In genomic region chr3:50572158-50572557, GRCh38 we compare ENCODE assay signal across 8 cellular contexts. TPM values are rescaled to one million over a fixed set of nuclear protein-coding genes. Genes with fewer than 3 reads are reported as not detected.
DNase-seq lines count a peak whose midpoint lies in the region; ATAC-seq and TF ChIP-seq lines count a peak whose summit lies in the region.

No MANE protein-coding gene starts in this region.

- H3K27ac Mint-ChIP-seq in CD8-positive, alpha-beta T cell, result peak overlapping the region; percentile 94
- H3K27ac Mint-ChIP-seq in HFFc6 (no peak overlapping the region), neural progenitor cell (no peak overlapping the region)

- no peak overlapping the region for H3K9ac ChIP-seq in neural progenitor cell

- peak overlapping the region; percentile 73 for H3K4me3 Mint-ChIP-seq in CD8-positive, alpha-beta T cell
- H3K4me3 Mint-ChIP-seq in HFFc6, result no peak overlapping the region
- H3K4me3 Mint-ChIP-seq in neural progenitor cell, result peak overlapping the region; percentile 38

- peak overlapping the region; percentile 16 for H3K4me3 ChIP-seq in CD8-positive, alpha-beta T cell (ENCODE audit: low read depth, low read length)
- no peak overlapping the region for H3K4me3 ChIP-seq in neural progenitor cell
- H3K4me3 ChIP-seq in stomach, result no peak overlapping the region

- H3K36me3 Mint-ChIP-seq in CD8-positive, alpha-beta T cell, result peaks cover 14% of the 10 kb centered on the region
- H3K36me3 Mint-ChIP-seq in HFFc6 (ENCODE audit: low read depth) (no peaks in the 10 kb centered on the region), neural progenitor cell (no peaks in the 10 kb centered on the region)

- DNase-seq in CD8-positive, alpha-beta T cell, result peak; percentile 62 to 88 (median 79)
- peak; percentile 51 for DNase-seq in HFFc6
- DNase-seq in RPMI7951 (ENCODE audit: low read depth), result peak; percentile 63
- DNase-seq in activated T-helper 1 cell treated with Interleukin-2 at 50 U/mL for 16 hours (ENCODE audit: low read depth), result peak; percentile 68
- DNase-seq in fibroblast of peridontal ligament (ENCODE audit: extremely low read depth), result peak; percentile 75
- DNase-seq in neural progenitor cell (ENCODE audit: low spot score), result peak; percentile 71
- peak; percentile 80 for DNase-seq in stomach

- POLR2A ChIA-PET in CD8-positive, alpha-beta T cell (lab: Charles Lee), result interaction anchor here (1.1 to 16.5 kb wide), 4 partner anchors 27 to 81 kb away, joined by 3 to 301 read pairs (median 44); partner anchors contain the start of genes CISH and MAPKAPK3

- intact Hi-C loops in CD8-positive, alpha-beta T cell (cut with DNase I, micrococcal nuclease), result loop anchor here (1.0 to 5.0 kb wide), 8 partner anchors 19 to 1100 kb away; partner anchors contain the start of gene TEX264 (in 1 of the 2)
- intact Hi-C loops in stomach (cut with DNase I; ENCODE audit: low total_unique reads), result loop anchor here (5.0 kb wide), 1 partner anchor 40 kb away; the partner anchor contains the start of gene CISH

- H3K9me3 Mint-ChIP-seq in CD8-positive, alpha-beta T cell, result no peaks in the 10 kb centered on the region
- H3K9me3 Mint-ChIP-seq in HFFc6, result no peaks in the 10 kb centered on the region
- H3K9me3 Mint-ChIP-seq in neural progenitor cell, result no peaks in the 10 kb centered on the region

- no peak for TF ChIP-seq EP300 in stomach (IDR thresholded peaks at IDR 0.05)

- no peak overlapping the region for H2AFZ ChIP-seq in neural progenitor cell (replicated peaks)

- H3K79me2 ChIP-seq in neural progenitor cell (ENCODE audit: low read depth), result peaks cover 10% of the 10 kb centered on the region

- TF ChIP-seq POLR2A in stomach (IDR thresholded peaks at IDR 0.05), result no peak

- peak; percentile 32 for ATAC-seq in CD8-positive, alpha-beta T cell
- ATAC-seq in HG03175 (IDR thresholded peaks at IDR 0.05; ENCODE audit: unreplicated experiment), result no peak

- peaks cover 24% of the 10 kb centered on the region for H3F3A ChIP-seq in neural progenitor cell (ENCODE audit: low read depth)

- peaks cover 73% of the 10 kb centered on the region for H3K4me1 Mint-ChIP-seq in CD8-positive, alpha-beta T cell (ENCODE audit: low read depth)
- H3K4me1 Mint-ChIP-seq in HFFc6 (ENCODE audit: low read depth) (peaks cover 21% of the 10 kb centered on the region), neural progenitor cell (peaks cover 19% of the 10 kb centered on the region)

- H3K4me1 ChIP-seq in CD8-positive, alpha-beta T cell (ENCODE audit: insufficient read depth, low read length), result peaks cover 87% of the 10 kb centered on the region
- H3K4me1 ChIP-seq in neural progenitor cell, result peaks cover 6% of the 10 kb centered on the region
- peaks cover 23 to 51% (median 34%) of the 10 kb centered on the region in 4 donors for H3K4me1 ChIP-seq in stomach

- peaks cover under 1% of the 10 kb centered on the region for H3K36me3 ChIP-seq in CD8-positive, alpha-beta T cell (ENCODE audit: insufficient read depth, low read length)
- H3K36me3 ChIP-seq in neural progenitor cell (no peaks in the 10 kb centered on the region), stomach (peaks cover 5 to 40% (median 29%) of the 10 kb centered on the region in 4 donors)

- WGBS in stomach, 5 donors, result 8 to 16% (median 14%) methylated on average over 1 of the region's 1 CpG; no CpG with 5 or more reads in 1 of the 5 donors

- no peaks in the 10 kb centered on the region for H3K9me3 ChIP-seq in CD8-positive, alpha-beta T cell (ENCODE audit: low read length)
- no peaks in the 10 kb centered on the region for H3K9me3 ChIP-seq in neural progenitor cell (ENCODE audit: low read depth)
- H3K9me3 ChIP-seq in stomach, result no peaks in the 10 kb centered on the region

- H3K27me3 Mint-ChIP-seq in CD8-positive, alpha-beta T cell (ENCODE audit: low read depth), result no peaks in the 10 kb centered on the region
- H3K27me3 Mint-ChIP-seq in HFFc6 (ENCODE audit: insufficient read depth) (peaks cover 3% of the 10 kb centered on the region), neural progenitor cell (ENCODE audit: insufficient read depth, low read depth) (peaks cover 9% of the 10 kb centered on the region)

- no peaks in the 10 kb centered on the region for H4K20me1 ChIP-seq in neural progenitor cell (ENCODE audit: low read depth)

- no peaks in the 10 kb centered on the region for H3K27me3 ChIP-seq in CD8-positive, alpha-beta T cell (ENCODE audit: insufficient read depth, low read length)
- H3K27me3 ChIP-seq in neural progenitor cell (peaks cover 2% of the 10 kb centered on the region), stomach (no peaks in the 10 kb centered on the region)

- H3K27ac ChIP-seq in CD8-positive, alpha-beta T cell (ENCODE audit: low read depth, low read length), result peak overlapping the region; percentile 7
- H3K27ac ChIP-seq in neural progenitor cell (no peak overlapping the region), stomach (peak overlapping the region in 4 of 5 donors; percentile 24 to 86 (median 38))

- CTCF ChIA-PET in CD8-positive, alpha-beta T cell (lab: Charles Lee), result interaction anchor here (0.6 to 21.5 kb wide), 20 partner anchors 9 to 855 kb away, joined by 3 to 968 read pairs (median 4); partner anchors contain the start of genes CISH and MAPKAPK3

- peak; percentile 82 for TF ChIP-seq CTCF in CD8-positive, alpha-beta T cell (IDR thresholded peaks at IDR 0.05)
- TF ChIP-seq CTCF in HFFc6 (IDR thresholded peaks at IDR 0.05) (peak; percentile 91), neural progenitor cell (IDR thresholded peaks at IDR 0.05) (peak; percentile 74), stomach (IDR thresholded peaks at IDR 0.05) (peak in 5 of 7 experiments; percentile 88 to 95 (median 90))

- H3K4me2 ChIP-seq in neural progenitor cell, result no peak overlapping the region

RNA-seq across cellular contexts. Expression of gene HEMK1, which starts 2.8 kb away (rescaled TPM):
- total RNA-seq in CD8-positive, alpha-beta T cell, result 10 to 100 TPM; 11.1 to 12.5 TPM
- 10 to 100 TPM; 17.9 to 20.7 (median 19.2) TPM for total RNA-seq in HFFc6 (2021; fragmentation: NEBNext Ultra II Directional; extraction: Animal tissue kit (Norgen Biotek cat#: 25700))
- 8.8 and 12.8 TPM in 2 replicates for total RNA-seq in RPMI7951 (2014; rRNA removed; shearing (Covaris generic))
- 9.3 and 20.8 TPM in 2 replicates for total RNA-seq in neural progenitor cell (ENCODE audit: low replicate concordance)
- total RNA-seq in stomach, result 10 to 100 TPM in 2 of 5 donors, 1 to 10 TPM in 3; 5.8 to 14.3 (median 6.4) TPM
- 10 to 100 TPM; 19.8 to 24.8 (median 20.0) TPM for polyA plus RNA-seq in stomach

RNA-seq across cellular contexts. Expression of gene C3orf18, which starts 4.6 kb away (rescaled TPM):
- total RNA-seq in CD8-positive, alpha-beta T cell, result 1 to 10 TPM; 5.4 to 5.5 TPM
- 10 to 100 TPM; 12.9 to 15.5 (median 14.2) TPM for total RNA-seq in HFFc6 (2021; fragmentation: NEBNext Ultra II Directional; extraction: Animal tissue kit (Norgen Biotek cat#: 25700))
- 15.5 and 16.0 TPM in 2 replicates for total RNA-seq in RPMI7951 (2014; rRNA removed; shearing (Covaris generic))
- total RNA-seq in neural progenitor cell (ENCODE audit: low replicate concordance) (8.5 and 15.6 TPM in 2 replicates), stomach (10 to 100 TPM in 2 of 5 donors, 1 to 10 TPM in 2, not detected in 1; 4.9 to 75.0 (median 16.4) TPM)
- polyA plus RNA-seq in stomach, result 1 to 10 TPM; 5.9 to 9.0 (median 8.2) TPM

RNA-seq across cellular contexts. Expression of gene CISH, which starts 39.4 kb away (rescaled TPM):
- total RNA-seq in CD8-positive, alpha-beta T cell, result 1 to 10 TPM; 4.7 to 5.6 TPM
- total RNA-seq in HFFc6 (2021; fragmentation: NEBNext Ultra II Directional; extraction: Animal tissue kit (Norgen Biotek cat#: 25700)), result 1 to 10 TPM in 2 of 6 experiments, under 1 TPM in 4; 0.84 to 1.4 (median 0.95) TPM
- total RNA-seq in RPMI7951 (2014; rRNA removed; shearing (Covaris generic)), result 1.1 and 1.8 TPM in 2 replicates
- total RNA-seq in neural progenitor cell (ENCODE audit: low replicate concordance) (0.32 and 0.90 TPM in 2 replicates), stomach (1 to 10 TPM; 1.8 to 5.7 (median 3.6) TPM)
- polyA plus RNA-seq in stomach, result 10 to 100 TPM in 1 of 3 donors, 1 to 10 TPM in 2; 6.8 to 11.5 (median 7.7) TPM

RNA-seq across cellular contexts. Expression of gene MAPKAPK3, which starts 44.8 kb away (rescaled TPM):
- 10 to 100 TPM; 18.3 to 18.5 TPM for total RNA-seq in CD8-positive, alpha-beta T cell
- 10 to 100 TPM; 60.5 to 65.5 (median 62.8) TPM for total RNA-seq in HFFc6 (2021; fragmentation: NEBNext Ultra II Directional; extraction: Animal tissue kit (Norgen Biotek cat#: 25700))
- total RNA-seq in RPMI7951 (2014; rRNA removed; shearing (Covaris generic)), result 65.7 and 75.5 TPM in 2 replicates
- 47.7 and 77.5 TPM in 2 replicates for total RNA-seq in neural progenitor cell (ENCODE audit: low replicate concordance)
- total RNA-seq in stomach, result 10 to 100 TPM; 10.3 to 50.0 (median 24.6) TPM
- 10 to 100 TPM; 21.5 to 41.3 (median 37.1) TPM for polyA plus RNA-seq in stomach
